19 cellular contexts compared by ENCODE assay signal in genomic region chr18:41416044-41416443, GRCh38.
DNase-seq lines count a peak whose midpoint lies in the region; FAIRE-seq and TF ChIP-seq lines count a peak whose summit lies in the region.
"Had no signal": no experiment of that assay in that cellular context is flagged by ENCODE, and none has a peak within 500 bp of the region (broad histone marks: within the 10 kb centered on the region; RNA-seq: fewer than 3 reads in every experiment).

No MANE protein-coding gene starts in this region.

- H3K36me3 ChIP-seq in bronchial epithelial cell (ENCODE audit: control insufficient read depth, insufficient read depth, low read length), result no peaks in the 10 kb centered on the region
- H3K36me3 ChIP-seq in transverse colon, result no peaks in the 10 kb centered on the region
- H3K36me3 ChIP-seq: BE2C, BLaER1 had no signal

- in situ Hi-C loops in transverse colon (cut with MboI; ENCODE audit: low pct_ligation_motif_present in 1 of 4, low pct_unique_long_range_greater_than_20kb in 1 of 4, low sequenced_read_pairs in 3 of 4), result no loop called here

- TF ChIP-seq EP300 in transverse colon (IDR thresholded peaks at IDR 0.05; ENCODE audit: low read depth), result no peak

- TF ChIP-seq POLR2A in transverse colon (IDR thresholded peaks at IDR 0.05), result no peak
- no peak for TF ChIP-seq POLR2A in GM12891 (IDR thresholded peaks at IDR 0.05; ENCODE audit: low read depth, low read length)

- DNase-seq in ELR (ENCODE audit: low read depth), result peak; percentile 34
- DNase-seq in bronchial epithelial cell (ENCODE audit: low read depth), result peak; percentile 8
- DNase-seq in transverse colon, result no peak
- DNase-seq in GM12891 (ENCODE audit: insufficient read length, low spot score), result no peak
- DNase-seq in stimulated activated naive CD4-positive, alpha-beta T cell (lab: John Stamatoyannopoulos, UW), result no peak
- DNase-seq: 8988T; ACHN; BE2C; C1 segment of cervical spinal cord; CD4-positive, alpha-beta memory T cell; CD4-positive, CD25-positive, alpha-beta regulatory T cell; CD8-positive, alpha-beta memory T cell; COR-L47; DMS79 treated with DMSO at 0.1 percent for 48 hours; GDM1 had no signal

- no peak overlapping the region for H3K4me3 ChIP-seq in bronchial epithelial cell (ENCODE audit: low read depth, low read length)
- H3K4me3 ChIP-seq in transverse colon, result no peak overlapping the region
- H3K4me3 ChIP-seq: BLaER1 had no signal

- no peak overlapping the region for H3K27ac ChIP-seq in transverse colon
- H3K27ac ChIP-seq: BLaER1 had no signal

- H3K9me3 ChIP-seq in transverse colon, result no peaks in the 10 kb centered on the region
- H3K9me3 ChIP-seq: BE2C, BLaER1 had no signal

- H3K27me3 ChIP-seq in bronchial epithelial cell (ENCODE audit: control insufficient read depth, insufficient read depth, low read length), result no peaks in the 10 kb centered on the region
- H3K27me3 ChIP-seq in transverse colon, result no peaks in the 10 kb centered on the region
- H3K27me3 ChIP-seq: BE2C, BLaER1 had no signal

- 79 to 82% methylated on average over 4 of the region's 4 CpGs for WGBS in transverse colon (ENCODE audit: low coverage in 1 of 2), 2 donors

- no peaks in the 10 kb centered on the region for H3K4me1 ChIP-seq in transverse colon
- H3K4me1 ChIP-seq: BE2C, BLaER1 had no signal

- intact Hi-C loops in transverse colon (cut with DNase I; ENCODE audit: low total_unique reads), result no loop called here

- FAIRE-seq in bronchial epithelial cell (lab: Jason Lieb, UNC) (no peak), GM12891 (lab: Jason Lieb, UNC) (no peak)
- FAIRE-seq: A204.1, GM12892, GM18507 had no signal

- TF ChIP-seq CTCF in bronchial epithelial cell (IDR thresholded peaks at IDR 0.05; ENCODE audit: insufficient read depth, low read length, severe bottlenecking), result no peak
- TF ChIP-seq CTCF in transverse colon (IDR thresholded peaks at IDR 0.05), result no peak

TF ChIP-seq in GM12891, 5 proteins besides CTCF, POLR2A, EP300 and RAD21:
- TF ChIP-seq POU2F2 (IDR thresholded peaks at IDR 0.05; ENCODE audit: low read depth, low read length), result no peak
- no peak for TF ChIP-seq PAX5 (IDR thresholded peaks at IDR 0.05; ENCODE audit: insufficient read depth, low read length, severe bottlenecking)
- no peak for TF ChIP-seq TAF1 (IDR thresholded peaks at IDR 0.05; ENCODE audit: low read depth, low read length)
- no peak for TF ChIP-seq POLR2AphosphoS5 (IDR thresholded peaks at IDR 0.05; ENCODE audit: low read depth, low read length)
- TF ChIP-seq SPI1 (IDR thresholded peaks at IDR 0.05; ENCODE audit: low read depth, low read length), result no peak

Comparison
In these comparisons a context has a peak if more than half of its experiments do, and no peak if none do; other contexts are left out.
1. DNase-seq: peak in ELR (single experiment) and bronchial epithelial cell (single experiment); none in transverse colon (single experiment), GM12891 (single experiment) and stimulated activated naive CD4-positive, alpha-beta T cell (0 of 6).